In the genomic region with DNA sequence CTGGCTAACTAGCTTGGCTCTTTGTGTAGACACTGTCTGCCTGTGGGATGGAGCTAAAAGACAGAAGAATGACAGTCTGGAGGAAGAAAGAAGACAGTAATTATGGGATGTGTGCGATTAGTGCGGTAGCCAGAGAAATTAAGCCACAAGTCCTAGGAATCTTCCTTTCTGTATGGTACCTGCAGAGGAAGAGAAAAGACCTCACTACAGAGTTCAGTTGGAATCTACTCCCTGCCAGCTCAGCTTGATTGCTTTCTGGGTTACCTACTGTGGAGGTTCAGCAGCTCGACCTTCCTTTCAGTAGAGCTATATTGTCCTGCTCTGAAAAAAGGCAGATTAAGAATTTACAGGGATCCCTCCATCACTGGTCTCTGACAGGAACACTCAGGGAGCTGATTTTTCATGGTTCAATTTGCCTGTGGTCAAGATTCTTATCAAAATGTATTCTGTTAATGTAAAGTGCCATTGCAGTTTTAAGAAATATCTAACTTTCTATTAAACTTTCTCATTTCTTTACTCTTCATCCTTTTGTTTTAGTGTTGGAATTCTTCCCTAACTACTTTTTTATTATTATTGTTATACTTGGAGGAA, we compare ENCODE assay signal across 15 cellular contexts.
DNase-seq lines count a peak whose midpoint lies in the region; ATAC-seq and TF ChIP-seq lines count a peak whose summit lies in the region.
"Had no signal": no experiment of that assay in that cellular context is flagged by ENCODE, and none has a peak within 500 bp of the region (broad histone marks: within the 10 kb centered on the region; RNA-seq: fewer than 3 reads in every experiment).

No MANE protein-coding gene starts in this region.

- H4K12ac ChIP-seq in trophoblast cell (ENCODE audit: low read depth, low read length) = no peak overlapping the region

- H3K36me3 ChIP-seq in ectodermal cell (ENCODE audit: control insufficient read depth, insufficient read depth, low read length) = no peaks in the 10 kb centered on the region
- no peaks in the 10 kb centered on the region for H3K36me3 ChIP-seq in trophoblast cell (ENCODE audit: control insufficient read depth in 1 of 2, insufficient read depth in 2 of 2, low read length in 2 of 2)
- H3K36me3 ChIP-seq: BE2C had no signal

- no peak overlapping the region for H3K4ac ChIP-seq in H9 (ENCODE audit: low read depth, low read length)
- H3K4ac ChIP-seq in trophoblast cell (ENCODE audit: low read depth, low read length) = no peak overlapping the region

- no peaks in the 10 kb centered on the region for H4K20me1 ChIP-seq in H9 (ENCODE audit: control insufficient read depth, insufficient read depth, insufficient read length)

- H3K9me3 ChIP-seq in H9 (ENCODE audit: control insufficient read depth, low read depth, low read length) (no peaks in the 10 kb centered on the region), ectodermal cell (ENCODE audit: control insufficient read depth, low read length) (no peaks in the 10 kb centered on the region), trophoblast cell (ENCODE audit: insufficient read depth, low read depth, low read length) (no peaks in the 10 kb centered on the region)
- H3K9me3 ChIP-seq: BE2C had no signal

- H3K4me3 Mint-ChIP-seq in H9 (no peak overlapping the region), osteocyte (ENCODE audit: unreplicated experiment) (no peak overlapping the region)
- H3K4me3 Mint-ChIP-seq: CD4-positive, alpha-beta memory T cell had no signal

- no peak overlapping the region for H2BK15ac ChIP-seq in H9 (ENCODE audit: low read depth, low read length)

- H4K8ac ChIP-seq in H9 (replicated peaks; ENCODE audit: insufficient read length, low read depth, low read length) = no peak overlapping the region
- H4K8ac ChIP-seq in trophoblast cell (ENCODE audit: low read depth, low read length) = no peak overlapping the region

- no peaks in the 10 kb centered on the region for H3K79me2 ChIP-seq in H9 (ENCODE audit: insufficient read depth, low read length)
- no peaks in the 10 kb centered on the region for H3K79me2 ChIP-seq in trophoblast cell (ENCODE audit: control insufficient read depth, insufficient read depth, low read length, poor library complexity)

- no peaks in the 10 kb centered on the region for H3K27me3 ChIP-seq in H9 (ENCODE audit: insufficient read depth, low read length)
- H3K27me3 ChIP-seq in ectodermal cell (ENCODE audit: control insufficient read depth, insufficient read depth, low read length, poor library complexity, severe bottlenecking) = no peaks in the 10 kb centered on the region
- H3K27me3 ChIP-seq in trophoblast cell (ENCODE audit: insufficient read depth, low read length) = no peaks in the 10 kb centered on the region
- H3K27me3 ChIP-seq: BE2C had no signal

- H3K23ac ChIP-seq in H9 (ENCODE audit: insufficient read length, low read depth, low read length) (no peak overlapping the region), trophoblast cell (ENCODE audit: low read length) (no peak overlapping the region)

- no peak for ATAC-seq in HG02798 (IDR thresholded peaks at IDR 0.05; ENCODE audit: poor library complexity, unreplicated experiment)
- ATAC-seq: HepG2 had no signal

- no peaks in the 10 kb centered on the region for H3K23me2 ChIP-seq in H9 (ENCODE audit: insufficient read length, low read depth, low read length, poor library complexity, severe bottlenecking)

- no peaks in the 10 kb centered on the region for H3K79me1 ChIP-seq in H9 (ENCODE audit: insufficient read depth, low read depth, low read length, poor library complexity, severe bottlenecking)
- no peaks in the 10 kb centered on the region for H3K79me1 ChIP-seq in trophoblast cell (ENCODE audit: low read length)

- TF ChIP-seq CTCF in H9 (conservative IDR thresholded peaks at IDR 0.05) = no peak
- TF ChIP-seq CTCF in osteocyte (IDR thresholded peaks at IDR 0.05) = no peak

- H2AFZ ChIP-seq in H9 (ENCODE audit: low read length) = no peak overlapping the region
- H2AFZ ChIP-seq in trophoblast cell (ENCODE audit: insufficient read depth, low read length, poor library complexity) = no peak overlapping the region

- H3K9ac ChIP-seq in H9 (ENCODE audit: extremely low read depth, insufficient read length, low read length) (no peak overlapping the region), trophoblast cell (ENCODE audit: low read length) (peak overlapping the region; percentile 34)

- peaks cover 26 to 27% of the 10 kb centered on the region in 2 experiments for H3K4me1 Mint-ChIP-seq in H9
- no peaks in the 10 kb centered on the region for H3K4me1 Mint-ChIP-seq in osteocyte (ENCODE audit: unreplicated experiment)
- H3K4me1 Mint-ChIP-seq: CD4-positive, alpha-beta memory T cell had no signal

- no peaks in the 10 kb centered on the region for H3K9me3 Mint-ChIP-seq in H9
- H3K9me3 Mint-ChIP-seq in osteocyte (ENCODE audit: unreplicated experiment) = no peaks in the 10 kb centered on the region

- H2BK5ac ChIP-seq in H9 (ENCODE audit: insufficient read length, low read length) (no peak overlapping the region), trophoblast cell (ENCODE audit: low read depth, low read length, poor library complexity) (no peak overlapping the region)

- H3K56ac ChIP-seq in H9 (ENCODE audit: insufficient read length, low read depth, low read length) = no peak overlapping the region

- H3K4me1 ChIP-seq in H9 (ENCODE audit: insufficient read depth, low read length) (no peaks in the 10 kb centered on the region; the same call in 1 of the 2 replicates), ectodermal cell (ENCODE audit: control insufficient read depth, insufficient read depth, low read length) (peaks cover 28% of the 10 kb centered on the region), trophoblast cell (ENCODE audit: control insufficient read depth in 1 of 2, insufficient read depth in 2 of 2, low read length in 2 of 2) (no peaks in the 10 kb centered on the region)
- H3K4me1 ChIP-seq: BE2C had no signal

- no peak overlapping the region for H3K4me2 ChIP-seq in H9 (ENCODE audit: insufficient read depth, insufficient read length, low read length)
- H3K4me2 ChIP-seq in trophoblast cell (ENCODE audit: low read length) = no peak overlapping the region

- H3K14ac ChIP-seq in H9 (ENCODE audit: insufficient read depth, low read length) (no peak overlapping the region; the same call in 1 of the 2 replicates), trophoblast cell (ENCODE audit: low read length) (no peak overlapping the region)

- H2BK120ac ChIP-seq in H9 (ENCODE audit: low read depth, low read length, poor library complexity, severe bottlenecking) (no peak overlapping the region), trophoblast cell (ENCODE audit: insufficient read depth, low read length, poor library complexity) (no peak overlapping the region)

- H4K91ac ChIP-seq in H9 (ENCODE audit: insufficient read length, low read depth, low read length) (no peak overlapping the region), trophoblast cell (ENCODE audit: low read depth, low read length) (no peak overlapping the region)

- H2AK5ac ChIP-seq in H9 (ENCODE audit: insufficient read length, low read length) (no peak overlapping the region), trophoblast cell (ENCODE audit: low read length) (no peak overlapping the region)

- H2BK20ac ChIP-seq in H9 (ENCODE audit: low read depth, low read length, poor library complexity, severe bottlenecking) = no peak overlapping the region

- H2BK12ac ChIP-seq in H9 (ENCODE audit: insufficient read length, low read depth, low read length) = no peak overlapping the region
- no peak overlapping the region for H2BK12ac ChIP-seq in trophoblast cell (ENCODE audit: low read length)

- H3K18ac ChIP-seq in H9 (ENCODE audit: insufficient read length, low read depth, low read length) = no peak overlapping the region
- H3K18ac ChIP-seq in trophoblast cell (ENCODE audit: low read length) = no peak overlapping the region

- H3K27me3 Mint-ChIP-seq in H9 (ENCODE audit: low read depth) (no peaks in the 10 kb centered on the region), osteocyte (ENCODE audit: unreplicated experiment) (peaks cover 11% of the 10 kb centered on the region)
- H3K27me3 Mint-ChIP-seq: CD4-positive, alpha-beta memory T cell had no signal

- H4K5ac ChIP-seq in H9 (ENCODE audit: insufficient read length, low read depth, low read length) = no peak overlapping the region

- H3T11ph ChIP-seq in H9 (ENCODE audit: low read length) = no peak overlapping the region

- H3K4me3 ChIP-seq in ectodermal cell (ENCODE audit: insufficient read depth, low read depth, low read length) = no peak overlapping the region
- no peak overlapping the region for H3K4me3 ChIP-seq in trophoblast cell (ENCODE audit: low read depth, low read length)

- no CpG with 5 or more reads among the region's 3 CpGs for WGBS in H9 (ENCODE audit: extremely low coverage, insufficient read length, low lambda C conversion rate)
- 26 to 39% methylated on average over 3 of the region's 3 CpGs for WGBS in ectodermal cell, 2 experiments
- WGBS in trophoblast cell (ENCODE audit: extremely low coverage, insufficient coverage, insufficient read length) = no CpG with 5 or more reads among the region's 3 CpGs

- H3K27ac ChIP-seq in H9 (ENCODE audit: insufficient read length, low read depth, low read length) (no peak overlapping the region), ectodermal cell (ENCODE audit: insufficient read depth, low read depth, low read length, poor library complexity, severe bottlenecking) (peak overlapping the region; percentile 80), trophoblast cell (ENCODE audit: low read depth, low read length) (no peak overlapping the region)
- H3K27ac ChIP-seq: C4-2B had no signal

- H3K27ac Mint-ChIP-seq in H9 = peak overlapping the region in 2 of 3 experiments; percentile 34 to 53; a peak in 2 of 7 replicates
- H3K27ac Mint-ChIP-seq in osteocyte (ENCODE audit: unreplicated experiment) = no peak overlapping the region
- H3K27ac Mint-ChIP-seq: CD4-positive, alpha-beta memory T cell had no signal

- DNase-seq in H9 (no peak), SK-N-DZ (ENCODE audit: low spot score) (peak; percentile 16), trophoblast cell (no peak), osteocyte (ENCODE audit: extremely low spot score, unreplicated experiment) (no peak), GM03348 (ENCODE audit: low spot score) (no peak), T-helper 9 cell (no peak)
- DNase-seq: BE2C; CD4-positive, alpha-beta memory T cell; COR-L47; DND-41; GDM1 had no signal

- H3K36me3 Mint-ChIP-seq in H9 (ENCODE audit: insufficient read depth in 1 of 3, low read depth in 3 of 3) (no peaks in the 10 kb centered on the region), osteocyte (ENCODE audit: unreplicated experiment) (no peaks in the 10 kb centered on the region)
- H3K36me3 Mint-ChIP-seq: CD4-positive, alpha-beta memory T cell had no signal
